Comparison of ENCODE assay signal across 11 cellular contexts in the genomic region with DNA sequence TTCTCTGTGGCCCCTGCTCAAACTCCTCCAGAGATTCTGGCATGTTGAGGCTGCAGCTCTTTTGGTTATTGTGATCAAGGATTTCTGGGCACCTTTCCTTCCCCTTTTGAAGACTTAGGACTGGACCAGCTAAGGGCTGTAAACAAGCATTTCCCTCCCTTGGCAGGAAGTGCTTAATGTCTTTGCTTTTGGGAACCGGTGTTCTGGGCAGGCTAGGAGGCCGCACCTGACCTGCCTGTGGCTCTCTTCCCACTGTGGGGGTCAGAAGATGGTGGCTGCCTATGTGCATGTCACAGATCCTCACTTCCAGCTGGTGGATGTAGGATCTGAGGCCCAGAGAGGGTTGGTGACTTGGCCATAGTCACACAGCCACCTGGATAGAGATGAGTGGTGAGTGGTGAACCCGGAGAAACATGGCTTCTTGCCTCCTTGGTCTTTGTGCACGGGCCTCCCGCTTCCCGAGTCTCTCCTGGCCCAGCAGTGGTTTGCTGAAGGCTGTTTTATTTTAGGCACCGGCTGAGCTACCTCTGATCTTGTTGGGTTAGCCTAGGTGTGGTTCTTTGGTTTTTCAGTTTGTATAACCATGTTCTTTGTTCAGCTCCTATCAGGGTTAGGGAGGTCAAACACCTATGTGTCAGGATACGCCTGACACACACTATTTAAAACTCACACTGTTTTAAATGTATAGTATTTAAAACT.
DNase-seq lines count a peak whose midpoint lies in the region; ATAC-seq and TF ChIP-seq lines count a peak whose summit lies in the region.
"Had no signal": no experiment of that assay in that cellular context is flagged by ENCODE, and none has a peak within 500 bp of the region (broad histone marks: within the 10 kb centered on the region; RNA-seq: fewer than 3 reads in every experiment).

No MANE protein-coding gene starts in this region.

- H3K4me3 Mint-ChIP-seq in activated naive CD8-positive, alpha-beta T cell, result peak overlapping the region; percentile 5
- no peak overlapping the region for H3K4me3 Mint-ChIP-seq in activated naive CD8-positive, alpha-beta T cell treated with anti-CD3 and anti-CD28 coated beads, Interleukin-2, amount 50 U/mL, for 24 hours
- no peak overlapping the region for H3K4me3 Mint-ChIP-seq in effector memory CD8-positive, alpha-beta T cell

- H3K4me3 ChIP-seq in mucosa of stomach (ENCODE audit: low read length), result no peak overlapping the region
- no peak overlapping the region for H3K4me3 ChIP-seq in transverse colon
- no peak overlapping the region for H3K4me3 ChIP-seq in brain microvascular endothelial cell (ENCODE audit: low read depth, low read length)
- H3K4me3 ChIP-seq: SJSA1 had no signal

- peak overlapping the region; percentile 5 for H3K9ac ChIP-seq in mucosa of stomach (ENCODE audit: low read length)

- TF ChIP-seq EP300 in transverse colon (IDR thresholded peaks at IDR 0.05; ENCODE audit: low read depth), result no peak

- no peaks in the 10 kb centered on the region for H3K27me3 Mint-ChIP-seq in activated naive CD8-positive, alpha-beta T cell
- no peaks in the 10 kb centered on the region for H3K27me3 Mint-ChIP-seq in activated naive CD8-positive, alpha-beta T cell treated with anti-CD3 and anti-CD28 coated beads, Interleukin-2, amount 50 U/mL, for 24 hours
- peaks cover 0 to 11% of the 10 kb centered on the region in 2 donors for H3K27me3 Mint-ChIP-seq in effector memory CD8-positive, alpha-beta T cell

- H3K27ac Mint-ChIP-seq in activated naive CD8-positive, alpha-beta T cell, result peak overlapping the region; percentile 50
- no peak overlapping the region for H3K27ac Mint-ChIP-seq in activated naive CD8-positive, alpha-beta T cell treated with anti-CD3 and anti-CD28 coated beads, Interleukin-2, amount 50 U/mL, for 24 hours
- peak overlapping the region; percentile 66 to 74 for H3K27ac Mint-ChIP-seq in effector memory CD8-positive, alpha-beta T cell

- H3K4me1 ChIP-seq in mucosa of stomach (ENCODE audit: control insufficient read depth, insufficient read depth, low read length), result peaks cover 86% of the 10 kb centered on the region
- H3K4me1 ChIP-seq in transverse colon, result peaks cover 25 to 46% (median 33%) of the 10 kb centered on the region in 4 donors

- ATAC-seq in activated naive CD8-positive, alpha-beta T cell treated with anti-CD3 and anti-CD28 coated beads, Interleukin-2, amount 50 U/mL, for 24 hours, result no peak
- ATAC-seq in effector memory CD8-positive, alpha-beta T cell (replicated peaks), result no peak

- peaks cover 80% of the 10 kb centered on the region for H3K4me1 Mint-ChIP-seq in activated naive CD8-positive, alpha-beta T cell (ENCODE audit: low read depth)
- peaks cover 75% of the 10 kb centered on the region for H3K4me1 Mint-ChIP-seq in activated naive CD8-positive, alpha-beta T cell treated with anti-CD3 and anti-CD28 coated beads, Interleukin-2, amount 50 U/mL, for 24 hours
- H3K4me1 Mint-ChIP-seq in effector memory CD8-positive, alpha-beta T cell (ENCODE audit: low read depth in 2 of 2), result peaks cover 57 to 66% of the 10 kb centered on the region in 2 donors

- H3K9me3 ChIP-seq in mucosa of stomach (ENCODE audit: control insufficient read depth, low read length) (no peaks in the 10 kb centered on the region), transverse colon (no peaks in the 10 kb centered on the region)
- H3K9me3 ChIP-seq: SJSA1 had no signal

- H3K27me3 ChIP-seq in mucosa of stomach (ENCODE audit: control insufficient read depth, insufficient read depth, low read length), result no peaks in the 10 kb centered on the region
- no peaks in the 10 kb centered on the region for H3K27me3 ChIP-seq in transverse colon
- H3K27me3 ChIP-seq in brain microvascular endothelial cell (replicated peaks), result no peaks in the 10 kb centered on the region
- H3K27me3 ChIP-seq: SJSA1 had no signal

- no peaks in the 10 kb centered on the region for H3K9me3 Mint-ChIP-seq in activated naive CD8-positive, alpha-beta T cell (ENCODE audit: low read depth)
- H3K9me3 Mint-ChIP-seq in activated naive CD8-positive, alpha-beta T cell treated with anti-CD3 and anti-CD28 coated beads, Interleukin-2, amount 50 U/mL, for 24 hours, result no peaks in the 10 kb centered on the region
- no peaks in the 10 kb centered on the region for H3K9me3 Mint-ChIP-seq in effector memory CD8-positive, alpha-beta T cell

- H3K36me3 Mint-ChIP-seq in activated naive CD8-positive, alpha-beta T cell, result no peaks in the 10 kb centered on the region
- H3K36me3 Mint-ChIP-seq in activated naive CD8-positive, alpha-beta T cell treated with anti-CD3 and anti-CD28 coated beads, Interleukin-2, amount 50 U/mL, for 24 hours (ENCODE audit: low read depth), result no peaks in the 10 kb centered on the region
- H3K36me3 Mint-ChIP-seq in effector memory CD8-positive, alpha-beta T cell (ENCODE audit: insufficient read depth), result peaks cover 10% of the 10 kb centered on the region

- 47 to 64% methylated on average over 7 to 8 of the region's 8 CpGs for WGBS in transverse colon (ENCODE audit: low coverage in 1 of 2), 2 donors

- TF ChIP-seq CTCF in transverse colon (IDR thresholded peaks at IDR 0.05) (no peak), brain microvascular endothelial cell (IDR thresholded peaks at IDR 0.05; ENCODE audit: low read depth, low read length, missing control alignments) (no peak)

- intact Hi-C loops in transverse colon (cut with DNase I; ENCODE audit: low total_unique reads), result no loop called here

- H3K36me3 ChIP-seq in mucosa of stomach (ENCODE audit: control insufficient read depth, insufficient read depth, low read length), result no peaks in the 10 kb centered on the region
- no peaks in the 10 kb centered on the region for H3K36me3 ChIP-seq in transverse colon
- H3K36me3 ChIP-seq in brain microvascular endothelial cell (replicated peaks), result no peaks in the 10 kb centered on the region
- H3K36me3 ChIP-seq: SJSA1 had no signal

- no peak for TF ChIP-seq POLR2A in transverse colon (IDR thresholded peaks at IDR 0.05)

- DNase-seq in activated naive CD8-positive, alpha-beta T cell treated with anti-CD3 and anti-CD28 coated beads, Interleukin-2, amount 50 U/mL, for 24 hours, result no peak
- DNase-seq in effector memory CD8-positive, alpha-beta T cell, result no peak
- no peak for DNase-seq in transverse colon
- no peak for DNase-seq in brain microvascular endothelial cell
- no peak for DNase-seq in stimulated activated naive CD4-positive, alpha-beta T cell treated with Interleukin-2 at 50 U/mL for 16 hours (lab: John Stamatoyannopoulos, UW)
- no peak for DNase-seq in NCI-H2029 treated with DMSO at 0.1 percent for 48 hours (lab: John Stamatoyannopoulos, UW)
- DNase-seq: IMR-90, NCI-H2227 treated with DMSO at 0.1 percent for 48 hours had no signal

- H3K27ac ChIP-seq in transverse colon (peak overlapping the region; percentile 42 to 75 (median 52)), brain microvascular endothelial cell (no peak overlapping the region)
- H3K27ac ChIP-seq: SJSA1 had no signal

- in situ Hi-C loops in transverse colon (cut with MboI; ENCODE audit: low pct_ligation_motif_present in 1 of 4, low pct_unique_long_range_greater_than_20kb in 1 of 4, low sequenced_read_pairs in 3 of 4), result no loop called here
- in situ Hi-C loops in brain microvascular endothelial cell (cut with HindIII; ENCODE audit: low pct_ligation_motif_present, low sequenced_read_pairs), result no loop called here
